ENCODE assay signal across 8 cellular contexts in the genomic region with DNA sequence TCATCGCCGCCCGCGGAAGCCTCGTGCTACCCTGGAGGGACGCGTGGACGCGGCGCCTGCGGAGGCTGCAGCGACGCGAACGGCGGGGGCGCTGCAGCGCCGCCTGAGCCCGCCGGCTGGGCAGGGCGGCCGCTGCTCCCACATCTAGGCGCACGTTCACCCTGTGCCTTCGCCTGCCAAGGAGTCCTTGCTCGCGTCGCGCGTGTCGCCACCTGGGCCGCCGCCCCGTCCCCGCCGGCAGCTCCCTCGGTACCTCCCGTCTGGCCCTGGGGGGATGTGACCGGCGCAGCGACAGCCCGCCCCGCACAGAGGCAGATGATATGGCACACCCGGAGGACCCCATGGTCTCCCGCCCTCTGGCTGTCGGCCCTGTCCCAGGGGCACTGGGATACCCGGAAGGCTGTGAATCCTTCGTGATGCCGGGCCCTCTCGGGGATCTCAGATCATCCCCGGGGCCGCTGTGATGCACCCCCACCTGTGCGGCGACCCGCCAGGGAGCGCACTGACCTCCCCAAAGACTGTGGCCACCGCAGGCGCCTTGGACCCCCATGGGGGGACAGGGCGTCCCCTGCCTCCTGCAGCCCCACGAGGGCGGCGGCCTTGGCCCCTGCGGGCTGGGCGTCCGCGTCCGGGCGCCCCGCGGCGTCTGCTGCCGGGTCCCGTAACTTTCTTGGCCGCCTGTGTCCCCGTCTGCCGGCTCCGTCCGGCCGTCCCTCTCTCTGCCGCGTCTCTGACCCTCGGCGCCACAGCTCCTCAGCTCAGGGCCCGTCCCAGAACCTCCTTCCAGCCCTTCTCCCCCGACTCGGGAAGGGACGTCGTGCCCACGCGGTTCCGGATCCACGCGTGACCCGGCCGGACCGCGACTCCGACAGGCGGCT. TPM values are rescaled to one million over a fixed set of nuclear protein-coding genes. Genes with fewer than 3 reads are reported as not detected.
A peak's percentile ranks its signal among the peaks of the same experiment; 100 is the strongest.
DNase-seq lines count a peak whose midpoint lies in the region; ATAC-seq and TF ChIP-seq lines count a peak whose summit lies in the region.

No MANE protein-coding gene starts in this region.

- TF ChIP-seq EP300 in neural cell (conservative IDR thresholded peaks at IDR 0.05; ENCODE audit: poor library complexity, severe bottlenecking): no peak

- H3K36me3 Mint-ChIP-seq in activated T-helper 1 cell treated with anti-CD3 and anti-CD28 coated beads, Interleukin-12 subunit alpha, Interleukin-12 subunit beta, Interleukin-2, Interleukin-4 antibody, amounts not matched to agents 30 ng/mL and 10 ng/mL and 1 ng/mL, durations not matched to agents 14 hours and 24 hours and 36 hours (ENCODE audit: low read depth): no peaks in the 10 kb centered on the region

- no peaks in the 10 kb centered on the region for H3K79me2 ChIP-seq in OCI-LY1 (ENCODE audit: insufficient read depth, low read length)
- peaks cover 8% of the 10 kb centered on the region for H3K79me2 ChIP-seq in neural cell (replicated peaks; ENCODE audit: insufficient read depth, low read length)

- no peaks in the 10 kb centered on the region for H3F3A ChIP-seq in OCI-LY1 (ENCODE audit: insufficient read depth, low read length)
- no peaks in the 10 kb centered on the region for H3F3A ChIP-seq in neural cell (ENCODE audit: insufficient read depth, low read length, poor library complexity, severe bottlenecking)

- peak; percentile 17 for DNase-seq in DMS53 treated with DMSO at 0.1 percent for 48 hours (lab: John Stamatoyannopoulos, UW; ENCODE audit: unreplicated experiment)
- peak; percentile 44 for DNase-seq in activated T-helper 1 cell treated with anti-CD3 and anti-CD28 coated beads, Interleukin-12 subunit alpha, Interleukin-12 subunit beta, Interleukin-2, Interleukin-4 antibody, amounts not matched to agents 30 ng/mL and 10 ng/mL and 1 ng/mL, durations not matched to agents 14 hours and 24 hours and 36 hours (ENCODE audit: low spot score)
- peak; percentile 37 for DNase-seq in fibroblast of pulmonary artery (ENCODE audit: low read depth)
- DNase-seq in tibial artery: no peak

- H3K9me2 ChIP-seq in OCI-LY1 (ENCODE audit: low read depth, low read length) (no peaks in the 10 kb centered on the region), neural cell (ENCODE audit: insufficient read depth, low read length) (no peaks in the 10 kb centered on the region)

- peak overlapping the region; percentile 95 for H3K9ac ChIP-seq in OCI-LY1 (ENCODE audit: low read length)
- peak overlapping the region; percentile 73 for H3K9ac ChIP-seq in neural cell (ENCODE audit: low read length)

- peak overlapping the region; percentile 93 for H3K4me2 ChIP-seq in OCI-LY1 (ENCODE audit: low read length)
- peak overlapping the region; percentile 35 for H3K4me2 ChIP-seq in neural cell (ENCODE audit: low read length)

- peak overlapping the region; percentile 34 for H3K27ac Mint-ChIP-seq in activated T-helper 1 cell treated with anti-CD3 and anti-CD28 coated beads, Interleukin-12 subunit alpha, Interleukin-12 subunit beta, Interleukin-2, Interleukin-4 antibody, amounts not matched to agents 30 ng/mL and 10 ng/mL and 1 ng/mL, durations not matched to agents 14 hours and 24 hours and 36 hours

- H3K27me3 Mint-ChIP-seq in activated T-helper 1 cell treated with anti-CD3 and anti-CD28 coated beads, Interleukin-12 subunit alpha, Interleukin-12 subunit beta, Interleukin-2, Interleukin-4 antibody, amounts not matched to agents 30 ng/mL and 10 ng/mL and 1 ng/mL, durations not matched to agents 14 hours and 24 hours and 36 hours (ENCODE audit: insufficient read depth): peaks cover 25% of the 10 kb centered on the region

- no peaks in the 10 kb centered on the region for H3K9me3 ChIP-seq in HEK293 (ENCODE audit: control insufficient read depth, insufficient read depth, low read depth, low read length)
- H3K9me3 ChIP-seq in OCI-LY1 (ENCODE audit: low read length): no peaks in the 10 kb centered on the region
- H3K9me3 ChIP-seq in neural cell (ENCODE audit: low read length): no peaks in the 10 kb centered on the region
- H3K9me3 ChIP-seq in tibial artery: no peaks in the 10 kb centered on the region

- H3K27me3 ChIP-seq in OCI-LY1 (ENCODE audit: insufficient read depth, low read length) (peaks cover 17% of the 10 kb centered on the region), neural cell (ENCODE audit: insufficient read depth, low read depth, low read length) (no peaks in the 10 kb centered on the region), tibial artery (peaks cover 6 to 44% of the 10 kb centered on the region in 2 donors)

- no peak for ATAC-seq in HG02870 (IDR thresholded peaks at IDR 0.05; ENCODE audit: unreplicated experiment)

- H4K20me1 ChIP-seq in OCI-LY1 (ENCODE audit: insufficient read depth, low read length) (no peaks in the 10 kb centered on the region), neural cell (ENCODE audit: insufficient read depth) (no peaks in the 10 kb centered on the region)

- no peaks in the 10 kb centered on the region for H3K9me3 Mint-ChIP-seq in activated T-helper 1 cell treated with anti-CD3 and anti-CD28 coated beads, Interleukin-12 subunit alpha, Interleukin-12 subunit beta, Interleukin-2, Interleukin-4 antibody, amounts not matched to agents 30 ng/mL and 10 ng/mL and 1 ng/mL, durations not matched to agents 14 hours and 24 hours and 36 hours

- TF ChIP-seq CTCF in HEK293 (tag by site-specific recombination; IDR thresholded peaks at IDR 0.05) (peak; percentile 58), OCI-LY1 (IDR thresholded peaks at IDR 0.05; ENCODE audit: low read length) (peak; percentile 34), fibroblast of pulmonary artery (IDR thresholded peaks at IDR 0.05; ENCODE audit: low read length, missing control alignments) (no peak), neural cell (IDR thresholded peaks at IDR 0.05; ENCODE audit: poor library complexity, severe bottlenecking) (peak; percentile 63), tibial artery (IDR thresholded peaks at IDR 0.05) (peak in 1 of 2 experiments; percentile 24)

- H2AFZ ChIP-seq in OCI-LY1 (ENCODE audit: low read length): no peak overlapping the region
- peak overlapping the region; percentile 60 for H2AFZ ChIP-seq in neural cell (ENCODE audit: low read depth, low read length)

- H3K27ac ChIP-seq in HEK293 (ENCODE audit: extremely low read depth, low read depth, low read length): peak overlapping the region; percentile 79
- no peak overlapping the region for H3K27ac ChIP-seq in OCI-LY1 (ENCODE audit: low read depth, low read length, poor library complexity, severe bottlenecking)
- H3K27ac ChIP-seq in neural cell (ENCODE audit: low read length): peak overlapping the region; percentile 16
- H3K27ac ChIP-seq in tibial artery: peak overlapping the region; percentile 76 to 84

- POLR2A ChIA-PET in HEK293 (lab: Yijun Ruan, JAX): interaction anchor here (0.7 to 1.7 kb wide), 8 partner anchors 14 to 223 kb away, joined by 3 to 10 read pairs (median 4); partner anchors contain the start of gene ECI1

- TF ChIP-seq RAD21 in neural cell (conservative IDR thresholded peaks at IDR 0.05): no peak

- H3K36me3 ChIP-seq in HEK293 (ENCODE audit: control insufficient read depth in 2 of 2, insufficient read depth in 1 of 2, low read length in 2 of 2) (peaks cover 0 to 2% of the 10 kb centered on the region in 2 experiments; a peak in 1 of 3 replicates), OCI-LY1 (ENCODE audit: insufficient read depth, low read length) (no peaks in the 10 kb centered on the region), neural cell (ENCODE audit: insufficient read depth, low read length) (no peaks in the 10 kb centered on the region), tibial artery (no peaks in the 10 kb centered on the region)

- CTCF ChIA-PET in HEK293 (lab: Yijun Ruan, JAX): interaction anchor here (0.6 to 1.2 kb wide), 2 partner anchors 27 to 38 kb away, joined by 3 to 4 read pairs; no protein-coding TSS in a partner anchor

- H3K4me1 ChIP-seq in HEK293 (ENCODE audit: control insufficient read depth, insufficient read depth, low read length): peaks cover 15% of the 10 kb centered on the region
- H3K4me1 ChIP-seq in OCI-LY1 (ENCODE audit: insufficient read depth, low read length, severe bottlenecking): peaks cover 38% of the 10 kb centered on the region
- peaks cover 6 to 60% (median 41%) of the 10 kb centered on the region in 4 donors for H3K4me1 ChIP-seq in tibial artery

- H3K4me1 Mint-ChIP-seq in activated T-helper 1 cell treated with anti-CD3 and anti-CD28 coated beads, Interleukin-12 subunit alpha, Interleukin-12 subunit beta, Interleukin-2, Interleukin-4 antibody, amounts not matched to agents 30 ng/mL and 10 ng/mL and 1 ng/mL, durations not matched to agents 14 hours and 24 hours and 36 hours (ENCODE audit: low read depth): peaks cover 4% of the 10 kb centered on the region

- peak overlapping the region; percentile 74 for H3K4me3 Mint-ChIP-seq in activated T-helper 1 cell treated with anti-CD3 and anti-CD28 coated beads, Interleukin-12 subunit alpha, Interleukin-12 subunit beta, Interleukin-2, Interleukin-4 antibody, amounts not matched to agents 30 ng/mL and 10 ng/mL and 1 ng/mL, durations not matched to agents 14 hours and 24 hours and 36 hours

- H3K4me3 ChIP-seq in HEK293 (ENCODE audit: low read depth, low read length): peak overlapping the region; percentile 63
- peak overlapping the region; percentile 89 for H3K4me3 ChIP-seq in OCI-LY1 (ENCODE audit: low read depth, low read length, poor library complexity, severe bottlenecking)
- H3K4me3 ChIP-seq in fibroblast of pulmonary artery (replicated peaks; ENCODE audit: low read depth, low read length): peak overlapping the region; percentile 72
- peak overlapping the region; percentile 92 for H3K4me3 ChIP-seq in neural cell (ENCODE audit: low read length)
- H3K4me3 ChIP-seq in tibial artery: peak overlapping the region; percentile 74 to 78

- intact Hi-C loops in activated T-helper 1 cell treated with anti-CD3 and anti-CD28 coated beads, Interleukin-12 subunit alpha, Interleukin-12 subunit beta, Interleukin-2, Interleukin-4 antibody, amounts not matched to agents 30 ng/mL and 10 ng/mL and 1 ng/mL, durations not matched to agents 14 hours and 24 hours and 36 hours (cut with micrococcal nuclease): loop anchor here (2.0 kb wide), 2 partner anchors 39 to 59 kb away; partner anchors contain the start of gene ATP6V0C
- intact Hi-C loops in tibial artery (cut with DNase I; ENCODE audit: low total_unique reads): loop anchor here (10.0 kb wide), 1 partner anchor 129 kb away; the partner anchor contains the start of gene ABCA3

RNA-seq across cellular contexts. Expression of gene TBC1D24, which starts 0.7 kb away (rescaled TPM):
- 19.6 and 24.6 TPM in 2 replicates for total RNA-seq in activated T-helper 1 cell treated with anti-CD3 and anti-CD28 coated beads, Interleukin-12 subunit alpha, Interleukin-12 subunit beta, Interleukin-2, Interleukin-4 antibody, amounts not matched to agents 30 ng/mL and 10 ng/mL and 1 ng/mL, durations not matched to agents 14 hours and 24 hours and 36 hours
- 27.1 and 30.1 TPM in 2 replicates for polyA plus RNA-seq in neural cell
- polyA minus RNA-seq in neural cell: 43.1 and 46.7 TPM in 2 replicates

RNA-seq across cellular contexts. Expression of gene NTN3, which starts 3.1 kb away (rescaled TPM):
- total RNA-seq in activated T-helper 1 cell treated with anti-CD3 and anti-CD28 coated beads, Interleukin-12 subunit alpha, Interleukin-12 subunit beta, Interleukin-2, Interleukin-4 antibody, amounts not matched to agents 30 ng/mL and 10 ng/mL and 1 ng/mL, durations not matched to agents 14 hours and 24 hours and 36 hours: 0.10 TPM in 1 of 2 replicates, not detected in the other
- polyA plus RNA-seq in neural cell: 1.2 and 2.4 TPM in 2 replicates
- 4.3 and 5.1 TPM in 2 replicates for polyA minus RNA-seq in neural cell

RNA-seq across cellular contexts. Expression of gene TEDC2, which starts 14.3 kb away (rescaled TPM):
- total RNA-seq in activated T-helper 1 cell treated with anti-CD3 and anti-CD28 coated beads, Interleukin-12 subunit alpha, Interleukin-12 subunit beta, Interleukin-2, Interleukin-4 antibody, amounts not matched to agents 30 ng/mL and 10 ng/mL and 1 ng/mL, durations not matched to agents 14 hours and 24 hours and 36 hours: 41.0 and 43.9 TPM in 2 replicates
- polyA plus RNA-seq in neural cell: 27.6 and 31.5 TPM in 2 replicates
- polyA minus RNA-seq in neural cell: 6.4 and 9.3 TPM in 2 replicates

RNA-seq across cellular contexts. Expression of gene ATP6V0C, which starts 39.5 kb away (rescaled TPM):
- 117 and 119 TPM in 2 replicates for total RNA-seq in activated T-helper 1 cell treated with anti-CD3 and anti-CD28 coated beads, Interleukin-12 subunit alpha, Interleukin-12 subunit beta, Interleukin-2, Interleukin-4 antibody, amounts not matched to agents 30 ng/mL and 10 ng/mL and 1 ng/mL, durations not matched to agents 14 hours and 24 hours and 36 hours
- polyA plus RNA-seq in neural cell: 89.7 and 100 TPM in 2 replicates
- polyA minus RNA-seq in neural cell: 42.8 and 46.3 TPM in 2 replicates

RNA-seq across cellular contexts. Expression of gene CCNF, which starts 45.0 kb away (rescaled TPM):
- total RNA-seq in activated T-helper 1 cell treated with anti-CD3 and anti-CD28 coated beads, Interleukin-12 subunit alpha, Interleukin-12 subunit beta, Interleukin-2, Interleukin-4 antibody, amounts not matched to agents 30 ng/mL and 10 ng/mL and 1 ng/mL, durations not matched to agents 14 hours and 24 hours and 36 hours: 45.3 and 46.7 TPM in 2 replicates
- 5.2 and 5.7 TPM in 2 replicates for polyA plus RNA-seq in neural cell
- 16.6 and 21.4 TPM in 2 replicates for polyA minus RNA-seq in neural cell

Comparison
In these comparisons a context has a peak if more than half of its experiments do, and no peak if none do; other contexts are left out.
1. DNase-seq: peak in DMS53 treated with DMSO at 0.1 percent for 48 hours (single experiment), activated T-helper 1 cell treated with anti-CD3 and anti-CD28 coated beads, Interleukin-12 subunit alpha, Interleukin-12 subunit beta, Interleukin-2, Interleukin-4 antibody, amounts not matched to agents 30 ng/mL and 10 ng/mL and 1 ng/mL, durations not matched to agents 14 hours and 24 hours and 36 hours (single experiment) and fibroblast of pulmonary artery (single experiment); none in tibial artery (0 of 2).
2. Peak in every context shown above with its lines, with median percentiles within 50 percentile points of each other: H3K4me3 ChIP-seq.